28 cellular contexts compared by ENCODE assay signal in the genomic region with DNA sequence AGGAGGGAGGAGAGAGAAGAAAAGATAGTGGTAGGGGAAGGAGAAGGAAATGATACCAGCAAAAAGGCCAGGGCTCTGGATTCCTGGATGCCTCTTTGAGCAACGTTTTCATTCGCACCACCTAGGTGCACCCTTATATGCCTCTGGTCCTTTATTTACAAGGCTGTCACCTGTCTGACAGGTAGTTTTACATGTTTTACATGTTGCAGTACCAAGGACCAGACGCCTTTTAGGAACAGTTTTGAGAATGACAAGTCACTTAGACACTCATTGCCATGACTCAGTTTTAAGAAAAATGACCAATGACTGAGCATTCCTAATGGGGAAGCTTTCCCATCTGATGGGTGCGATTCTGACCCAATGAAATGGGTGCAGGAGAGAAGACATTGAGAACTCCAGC.
"Had no signal": no experiment of that assay in that cellular context is flagged by ENCODE, and none has a peak within 500 bp of the region (broad histone marks: within the 10 kb centered on the region; RNA-seq: fewer than 3 reads in every experiment).

No MANE protein-coding gene starts in this region.

- H3K4me3 ChIP-seq: Peyer's patch, SJSA1 had no signal

- H3K4me1 Mint-ChIP-seq: activated CD4-positive, alpha-beta T cell treated with anti-CD3 and anti-CD28 coated beads for 36 hours; activated CD4-positive, alpha-beta T cell treated with anti-CD3 and anti-CD28 coated beads, Interleukin-2, amount 10 ng/mL, durations not matched to agents 7 days and 5 days; activated naive CD4-positive, alpha-beta T cell treated with anti-CD3 and anti-CD28 coated beads, Interleukin-2, amount 10 ng/mL, durations not matched to agents 7 days and 5 days; activated naive CD8-positive, alpha-beta T cell treated with anti-CD3 and anti-CD28 coated beads, Interleukin-2, amount 50 U/mL, for 24 hours had no signal

- H3K27ac Mint-ChIP-seq: activated CD4-positive, alpha-beta T cell treated with anti-CD3 and anti-CD28 coated beads for 36 hours; activated CD4-positive, alpha-beta T cell treated with anti-CD3 and anti-CD28 coated beads, Interleukin-2, amount 10 ng/mL, durations not matched to agents 7 days and 5 days; activated CD8-positive, alpha-beta T cell treated with anti-CD3 and anti-CD28 coated beads, Interleukin-2, amount 10 ng/mL, durations not matched to agents 7 days and 5 days; activated naive CD4-positive, alpha-beta T cell treated with anti-CD3 and anti-CD28 coated beads, Interleukin-2, amount 10 ng/mL, durations not matched to agents 7 days and 5 days; activated naive CD8-positive, alpha-beta T cell; activated naive CD8-positive, alpha-beta T cell treated with anti-CD3 and anti-CD28 coated beads, Interleukin-2, amount 50 U/mL, for 24 hours; activated T-cell treated with anti-CD3 and anti-CD28 coated beads, Interleukin-2, amount 50 U/mL, for 24 hours; T-helper 1 cell treated with Interleukin-12 subunit alpha and Interleukin-12 subunit beta and Interleukin-4 antibody, amounts not matched to agents 30 μg/mL and 1 μg/mL, for 36 hours; T-helper 2 cell treated with Interferon-gamma antibody and Interleukin-4, amounts not matched to agents 5 μg/mL and 100 μg/mL, for 36 hours; WTC11 had no signal

- H3K9me3 Mint-ChIP-seq: activated CD4-positive, alpha-beta T cell treated with anti-CD3 and anti-CD28 coated beads, Interleukin-2, amount 10 ng/mL, durations not matched to agents 7 days and 5 days; activated naive CD4-positive, alpha-beta T cell treated with anti-CD3 and anti-CD28 coated beads, Interleukin-2, amount 10 ng/mL, durations not matched to agents 7 days and 5 days; activated naive CD8-positive, alpha-beta T cell treated with anti-CD3 and anti-CD28 coated beads, Interleukin-2, amount 50 U/mL, for 24 hours; activated T-cell treated with anti-CD3 and anti-CD28 coated beads, Interleukin-2, amount 50 U/mL, for 24 hours; brain; T-helper 1 cell treated with Interleukin-12 subunit alpha and Interleukin-12 subunit beta and Interleukin-4 antibody, amounts not matched to agents 30 μg/mL and 1 μg/mL, for 36 hours; T-helper 2 cell treated with Interferon-gamma antibody and Interleukin-4, amounts not matched to agents 5 μg/mL and 100 μg/mL, for 36 hours; WTC11 had no signal

- ATAC-seq: activated CD4-positive, alpha-beta T cell treated with anti-CD3 and anti-CD28 coated beads for 36 hours; activated CD4-positive, CD25-positive, alpha-beta regulatory T cell treated with anti-CD3 and anti-CD28 coated beads, Interleukin-2, amount 50 U/mL, for 24 hours; activated CD8-positive, alpha-beta T cell treated with anti-CD3 and anti-CD28 coated beads, Interleukin-2, amount 10 ng/mL, durations not matched to agents 7 days and 5 days; activated naive CD8-positive, alpha-beta T cell treated with anti-CD3 and anti-CD28 coated beads, Interleukin-2, amount 50 U/mL, for 24 hours; PC-3; WTC11 had no signal

- DNase-seq: activated CD4-positive, alpha-beta T cell treated with anti-CD3 and anti-CD28 coated beads for 36 hours; activated CD4-positive, alpha-beta T cell treated with anti-CD3 and anti-CD28 coated beads, Interleukin-2, amount 10 ng/mL, durations not matched to agents 7 days and 5 days; activated CD4-positive, alpha-beta T cell treated with anti-CD3 and anti-CD28 coated beads, Interleukin-2, amount 50 U/mL, for 48 hours; activated CD8-positive, alpha-beta T cell treated with anti-CD3 and anti-CD28 coated beads, Interleukin-2, amount 10 ng/mL, durations not matched to agents 7 days and 5 days; activated naive CD4-positive, alpha-beta T cell treated with anti-CD3 and anti-CD28 coated beads, Interleukin-2, amount 10 ng/mL, durations not matched to agents 7 days and 5 days; activated naive CD8-positive, alpha-beta T cell treated with anti-CD3 and anti-CD28 coated beads, Interleukin-2, amount 50 U/mL, for 24 hours; activated T-cell treated with anti-CD3 and anti-CD28 coated beads, Interleukin-2, amount 50 U/mL, for 24 hours; anterior cingulate cortex; MM.1S; MV-4-11; NCI-H1092; NCI-H1436 treated with DMSO at 0.1 percent for 48 hours; NCI-H1694 treated with DMSO at 0.1 percent for 48 hours; NCI-H2029; NCI-H345; NCI-H524 treated with DMSO at 0.1 percent for 48 hours; PC-3; Peyer's patch; RPMI8226; SHP77 treated with DMSO at 0.1 percent for 48 hours; SK-N-SH had no signal

- H3K4me3 Mint-ChIP-seq: activated CD4-positive, alpha-beta T cell treated with anti-CD3 and anti-CD28 coated beads for 36 hours; activated CD4-positive, alpha-beta T cell treated with anti-CD3 and anti-CD28 coated beads, Interleukin-2, amount 10 ng/mL, durations not matched to agents 7 days and 5 days; activated CD8-positive, alpha-beta T cell treated with anti-CD3 and anti-CD28 coated beads, Interleukin-2, amount 10 ng/mL, durations not matched to agents 7 days and 5 days; activated naive CD4-positive, alpha-beta T cell treated with anti-CD3 and anti-CD28 coated beads, Interleukin-2, amount 10 ng/mL, durations not matched to agents 7 days and 5 days; activated naive CD8-positive, alpha-beta T cell; activated naive CD8-positive, alpha-beta T cell treated with anti-CD3 and anti-CD28 coated beads, Interleukin-2, amount 50 U/mL, for 24 hours; activated T-cell treated with anti-CD3 and anti-CD28 coated beads, Interleukin-2, amount 50 U/mL, for 24 hours; brain; T-helper 1 cell treated with Interleukin-12 subunit alpha and Interleukin-12 subunit beta and Interleukin-4 antibody, amounts not matched to agents 30 μg/mL and 1 μg/mL, for 36 hours; T-helper 2 cell treated with Interferon-gamma antibody and Interleukin-4, amounts not matched to agents 5 μg/mL and 100 μg/mL, for 36 hours; WTC11 had no signal

- H3K36me3 Mint-ChIP-seq: activated naive CD4-positive, alpha-beta T cell treated with anti-CD3 and anti-CD28 coated beads, Interleukin-2, amount 10 ng/mL, durations not matched to agents 7 days and 5 days; activated naive CD8-positive, alpha-beta T cell; WTC11 had no signal

- H3K27me3 Mint-ChIP-seq: activated CD4-positive, alpha-beta T cell treated with anti-CD3 and anti-CD28 coated beads for 36 hours; activated CD4-positive, alpha-beta T cell treated with anti-CD3 and anti-CD28 coated beads, Interleukin-2, amount 10 ng/mL, durations not matched to agents 7 days and 5 days; activated naive CD4-positive, alpha-beta T cell treated with anti-CD3 and anti-CD28 coated beads, Interleukin-2, amount 10 ng/mL, durations not matched to agents 7 days and 5 days; activated naive CD8-positive, alpha-beta T cell; brain had no signal
